ENCODE assay signal across 30 cellular contexts in genomic region chr2:27245620-27246019, GRCh38. TPM values are rescaled to one million over a fixed set of nuclear protein-coding genes. Genes with fewer than 3 reads are reported as not detected.
"Had no signal": no experiment of that assay in that cellular context is flagged by ENCODE, and none has a peak within 500 bp of the region (broad histone marks: within the 10 kb centered on the region; RNA-seq: fewer than 3 reads in every experiment).

No MANE protein-coding gene starts in this region.

- H3K27me3 Mint-ChIP-seq: activated naive CD8-positive, alpha-beta T cell had no signal

- DNase-seq: activated CD4-positive, alpha-beta T cell treated with anti-CD3 and anti-CD28 coated beads, Interleukin-2, amount 10 ng/mL, durations not matched to agents 24 days and 14 days; activated CD4-positive, alpha-beta T cell treated with anti-CD3 and anti-CD28 coated beads, Interleukin-2, amount 50 U/mL, for 48 hours; activated CD4-positive, CD25-positive, alpha-beta regulatory T cell treated with anti-CD3 and anti-CD28 coated beads, Interleukin-2, amount 50 U/mL, for 72 hours; activated CD8-positive, alpha-beta memory T cell treated with anti-CD3 and anti-CD28 coated beads, Interleukin-2, amount 10 ng/mL, durations not matched to agents 7 days and 5 days; activated gamma-delta T cell; activated naive CD4-positive, alpha-beta T cell treated with anti-CD3 and anti-CD28 coated beads for 36 hours; activated T-cell treated with anti-CD3 and anti-CD28 coated beads, Interleukin-2, amount 50 U/mL, for 48 hours; amygdala; KG1; NCI-H1092; NCI-H1417; NCI-H1930; NCI-H2171; NCI-H2227 treated with DMSO at 0.1 percent for 48 hours; NCI-H446 treated with DMSO at 0.1 percent for 48 hours; NCI-H524 treated with DMSO at 0.1 percent for 48 hours; NCI-H774; RPMI8226; SHP77; T-helper 17 cell; T-helper 9 cell had no signal

- H3K27ac Mint-ChIP-seq: activated CD4-positive, alpha-beta T cell treated with anti-CD3 and anti-CD28 coated beads, Interleukin-2, amount 10 ng/mL, durations not matched to agents 24 days and 14 days; activated CD8-positive, alpha-beta memory T cell treated with anti-CD3 and anti-CD28 coated beads, Interleukin-2, amount 10 ng/mL, durations not matched to agents 7 days and 5 days; activated naive CD4-positive, alpha-beta T cell treated with anti-CD3 and anti-CD28 coated beads for 36 hours; activated naive CD8-positive, alpha-beta T cell; activated T-helper 17 cell treated with anti-CD3 and anti-CD28 coated beads, Interleukin-2, amount 50 U/mL, for 72 hours; brain; T-helper 17 cell had no signal

- H3K4me1 Mint-ChIP-seq: activated T-helper 17 cell treated with anti-CD3 and anti-CD28 coated beads, Interleukin-2, amount 50 U/mL, for 72 hours; T-helper 17 cell had no signal

- H3K36me3 Mint-ChIP-seq: activated naive CD8-positive, alpha-beta T cell had no signal

- H3K4me3 Mint-ChIP-seq: activated CD4-positive, alpha-beta T cell treated with anti-CD3 and anti-CD28 coated beads, Interleukin-2, amount 10 ng/mL, durations not matched to agents 24 days and 14 days; activated CD8-positive, alpha-beta memory T cell treated with anti-CD3 and anti-CD28 coated beads, Interleukin-2, amount 10 ng/mL, durations not matched to agents 7 days and 5 days; activated naive CD4-positive, alpha-beta T cell treated with anti-CD3 and anti-CD28 coated beads for 36 hours; activated naive CD8-positive, alpha-beta T cell; activated T-helper 17 cell treated with anti-CD3 and anti-CD28 coated beads, Interleukin-2, amount 50 U/mL, for 72 hours; brain; T-helper 17 cell; WTC11 had no signal

- ATAC-seq: activated CD8-positive, alpha-beta memory T cell treated with anti-CD3 and anti-CD28 coated beads, Interleukin-2, amount 10 ng/mL, durations not matched to agents 7 days and 5 days; activated T-helper 17 cell treated with anti-CD3 and anti-CD28 coated beads, Interleukin-2, amount 50 U/mL, for 72 hours; Panc1; T-helper 17 cell; WTC11 had no signal

- H3K9me3 Mint-ChIP-seq: activated CD4-positive, alpha-beta T cell treated with anti-CD3 and anti-CD28 coated beads, Interleukin-2, amount 10 ng/mL, durations not matched to agents 24 days and 14 days; activated naive CD4-positive, alpha-beta T cell treated with anti-CD3 and anti-CD28 coated beads for 36 hours; activated T-helper 17 cell treated with anti-CD3 and anti-CD28 coated beads, Interleukin-2, amount 50 U/mL, for 72 hours; brain; WTC11 had no signal

RNA-seq across cellular contexts. Expression of gene SLC30A3, which starts 17.2 kb away (rescaled TPM):
- total RNA-seq: M059J had no signal

RNA-seq across cellular contexts. Expression of gene DNAJC5G, which starts 29.6 kb away (rescaled TPM):
- total RNA-seq: activated CD4-positive, alpha-beta T cell treated with anti-CD3 and anti-CD28 coated beads, Interleukin-2, amount 10 ng/mL, durations not matched to agents 24 days and 14 days; activated CD8-positive, alpha-beta memory T cell treated with anti-CD3 and anti-CD28 coated beads, Interleukin-2, amount 10 ng/mL, durations not matched to agents 7 days and 5 days; activated naive CD4-positive, alpha-beta T cell treated with anti-CD3 and anti-CD28 coated beads for 36 hours; activated T-helper 17 cell treated with anti-CD3 and anti-CD28 coated beads, Interleukin-2, amount 50 U/mL, for 72 hours; astrocyte; LHCN-M2; M059J; SK-MEL-5; T-helper 17 cell had no signal
